Comparison of ENCODE assay signal across 20 cellular contexts in genomic region chr6:10196090-10196489, GRCh38.
DNase-seq lines count a peak whose midpoint lies in the region; ATAC-seq, FAIRE-seq and TF ChIP-seq lines count a peak whose summit lies in the region.
"Had no signal": no experiment of that assay in that cellular context is flagged by ENCODE, and none has a peak within 500 bp of the region (broad histone marks: within the 10 kb centered on the region; RNA-seq: fewer than 3 reads in every experiment).

No MANE protein-coding gene starts in this region.

- no peak for TF ChIP-seq EP300 in HepG2 (IDR thresholded peaks at IDR 0.05; ENCODE audit: low read depth in 2 of 2, low read length in 2 of 2)
- TF ChIP-seq EP300 in HepG2 (CRISPR knock-in tag; IDR thresholded peaks at IDR 0.05; ENCODE audit: borderline replicate concordance), result no peak
- no peak for TF ChIP-seq EP300 in H1 (IDR thresholded peaks at IDR 0.05; ENCODE audit: borderline replicate concordance in 1 of 2, low read depth in 2 of 2, low read length in 2 of 2)

- H2BK5ac ChIP-seq in H1 (ENCODE audit: low read depth, low read length), result no peak overlapping the region

- no peaks in the 10 kb centered on the region for H3K23me2 ChIP-seq in H1 (ENCODE audit: low read depth, low read length)

- H4K91ac ChIP-seq in H1 (replicated peaks; ENCODE audit: insufficient read length, low read length), result no peak overlapping the region

- TF ChIP-seq RAD21 in HepG2 (CRISPR knock-in tag; IDR thresholded peaks at IDR 0.05), result no peak
- no peak for TF ChIP-seq RAD21 in H1 (IDR thresholded peaks at IDR 0.05 in 1 of 2, conservative IDR thresholded peaks at IDR 0.05 in 1 of 2; ENCODE audit: low read depth in 2 of 2, low read length in 2 of 2)

- H3K9me3 ChIP-seq in HepG2 (ENCODE audit: low read length), result no peaks in the 10 kb centered on the region
- H3K9me3 ChIP-seq in right lobe of liver, result no peaks in the 10 kb centered on the region
- 0 out of 4 replicates have a peak, but pooled peaks cover 0 to 4% of the 10 kb centered on the region in 2 experiments for H3K9me3 ChIP-seq in H1 (ENCODE audit: insufficient read depth in 2 of 2, low read depth in 1 of 2, low read length in 1 of 2)
- H3K9me3 ChIP-seq in neural progenitor cell (ENCODE audit: low read depth), result no peaks in the 10 kb centered on the region
- H3K9me3 ChIP-seq: A549 had no signal

- no peak overlapping the region for H3K56ac ChIP-seq in H1 (replicated peaks; ENCODE audit: insufficient read length, low read depth, low read length)

- H3K27me3 Mint-ChIP-seq in neural progenitor cell (ENCODE audit: insufficient read depth, low read depth), result peaks cover 6% of the 10 kb centered on the region
- H3K27me3 Mint-ChIP-seq: B cell; CD4-positive, alpha-beta T cell had no signal

- H3K23ac ChIP-seq in H1 (ENCODE audit: insufficient read length), result no peak overlapping the region

- no peak for TF ChIP-seq CTCF in HepG2 (CRISPR knock-in tag; IDR thresholded peaks at IDR 0.05)
- TF ChIP-seq CTCF in right lobe of liver (IDR thresholded peaks at IDR 0.05), result no peak
- TF ChIP-seq CTCF in H1 (IDR thresholded peaks at IDR 0.05; ENCODE audit: control extremely low read depth in 1 of 3, insufficient read depth in 1 of 3, low read depth in 1 of 3, low read length in 3 of 3), result no peak
- no peak for TF ChIP-seq CTCF in neural progenitor cell (IDR thresholded peaks at IDR 0.05)

- no peaks in the 10 kb centered on the region for H3K36me3 ChIP-seq in HepG2 (replicated peaks in 1 of 2; ENCODE audit: control insufficient read depth in 1 of 2, insufficient read depth in 2 of 2, low read length in 2 of 2)
- H3K36me3 ChIP-seq in right lobe of liver, result no peaks in the 10 kb centered on the region
- H3K36me3 ChIP-seq in H1 (ENCODE audit: control insufficient read depth in 2 of 4, insufficient read depth in 4 of 4, low read length in 3 of 4), result no peaks in the 10 kb centered on the region
- H3K36me3 ChIP-seq in neural progenitor cell, result no peaks in the 10 kb centered on the region
- H3K36me3 ChIP-seq: BLaER1 treated with 17β-estradiol and CSF1 and Interleukin-3, amounts not matched to agents 10 nM and 100 nM had no signal

- H3K79me2 ChIP-seq in HepG2 (ENCODE audit: insufficient read depth, low read length), result no peaks in the 10 kb centered on the region
- H3K79me2 ChIP-seq in H1 (ENCODE audit: control insufficient read depth in 1 of 2, insufficient read depth in 2 of 2, low read length in 2 of 2), result no peaks in the 10 kb centered on the region
- no peaks in the 10 kb centered on the region for H3K79me2 ChIP-seq in neural progenitor cell (ENCODE audit: low read depth)

- H4K20me1 ChIP-seq in HepG2 (ENCODE audit: insufficient read depth, low read length), result no peaks in the 10 kb centered on the region
- H4K20me1 ChIP-seq in H1 (replicated peaks in 1 of 2; ENCODE audit: control insufficient read depth in 1 of 2, insufficient read depth in 2 of 2, low read length in 2 of 2), result no peaks in the 10 kb centered on the region
- no peaks in the 10 kb centered on the region for H4K20me1 ChIP-seq in neural progenitor cell (ENCODE audit: low read depth)
- H4K20me1 ChIP-seq: BLaER1 treated with 17β-estradiol and CSF1 and Interleukin-3, amounts not matched to agents 10 nM and 100 nM had no signal

- no peaks in the 10 kb centered on the region for H3K9me3 Mint-ChIP-seq in neural progenitor cell

- no peak overlapping the region for H4K8ac ChIP-seq in H1 (ENCODE audit: extremely low read depth, insufficient read depth, low read length)

- H4K5ac ChIP-seq in H1 (ENCODE audit: insufficient read length, low read depth, low read length), result no peak overlapping the region

- no peak overlapping the region for H3K14ac ChIP-seq in H1 (ENCODE audit: insufficient read length)

- no peaks in the 10 kb centered on the region for H3K4me1 Mint-ChIP-seq in neural progenitor cell
- H3K4me1 Mint-ChIP-seq: B cell had no signal

- BruUV-seq in HepG2 (replicated peaks; lab: Mats Ljungman, UMichigan), result no TSS peak

- ATAC-seq in HepG2, result no peak
- no peak for ATAC-seq in right lobe of liver
- ATAC-seq: A549; CD8-positive, alpha-beta T cell had no signal

- no peak overlapping the region for H2BK20ac ChIP-seq in H1 (ENCODE audit: low read length)

- H3K27me3 ChIP-seq in HepG2 (ENCODE audit: control insufficient read depth in 1 of 2, insufficient read depth in 2 of 2, low read length in 2 of 2) (no peaks in the 10 kb centered on the region), right lobe of liver (no peaks in the 10 kb centered on the region), H1 (replicated peaks in 1 of 4; ENCODE audit: control insufficient read depth in 3 of 4, extremely low read depth in 1 of 4, insufficient read depth in 3 of 4, low read length in 3 of 4) (no peaks in the 10 kb centered on the region), neural progenitor cell (no peaks in the 10 kb centered on the region)
- H3K27me3 ChIP-seq: BLaER1 treated with 17β-estradiol and CSF1 and Interleukin-3, amounts not matched to agents 10 nM and 100 nM had no signal

- POLR2A ChIA-PET in HepG2 (lab: Yijun Ruan, JAX), result no interaction called here
- POLR2A ChIA-PET in H1 (lab: Charles Lee; ENCODE audit: partially characterized antibody), result no interaction called here

- H3K27ac ChIP-seq in HepG2 (ENCODE audit: extremely low read length, insufficient read depth, low read length), result no peak overlapping the region
- H3K27ac ChIP-seq in right lobe of liver, result no peak overlapping the region
- no peak overlapping the region for H3K27ac ChIP-seq in H1 (ENCODE audit: low read depth, low read length)
- no peak overlapping the region for H3K27ac ChIP-seq in neural progenitor cell
- H3K27ac ChIP-seq: 22Rv1; A549; BLaER1 treated with 17β-estradiol and CSF1 and Interleukin-3, amounts not matched to agents 10 nM and 100 nM; C4-2B had no signal

- H2BK12ac ChIP-seq in H1 (ENCODE audit: low read depth, low read length), result no peak overlapping the region

- no peak overlapping the region for H3K27ac Mint-ChIP-seq in neural progenitor cell
- H3K27ac Mint-ChIP-seq: B cell; CD4-positive, alpha-beta T cell; CD8-positive, alpha-beta T cell had no signal

- CTCF ChIA-PET in HepG2 (lab: Yijun Ruan, JAX; ENCODE audit: low intra/inter-chr PET ratio, low total read pairs) (no interaction called here), H1 (lab: Charles Lee; ENCODE audit: partially characterized antibody) (no interaction called here)

- H3K79me1 ChIP-seq in H1 (ENCODE audit: low read depth, low read length), result no peaks in the 10 kb centered on the region

- no peaks in the 10 kb centered on the region for H3F3A ChIP-seq in neural progenitor cell (ENCODE audit: low read depth)

- FAIRE-seq in HepG2 (lab: Jason Lieb, UNC) (no peak), H1 (lab: Jason Lieb, UNC) (no peak)
- FAIRE-seq: A549, G401.6, GM12891, GM19239 had no signal

- no peak for TF ChIP-seq POLR2A in HepG2 (IDR thresholded peaks at IDR 0.05; ENCODE audit: insufficient read depth in 1 of 2, low read depth in 2 of 2, low read length in 2 of 2)
- TF ChIP-seq POLR2A in right lobe of liver (IDR thresholded peaks at IDR 0.05), result no peak
- TF ChIP-seq POLR2A in H1 (IDR thresholded peaks at IDR 0.05; ENCODE audit: control extremely low read depth in 1 of 2, low read depth in 2 of 2, low read length in 2 of 2), result no peak

- H3K4me3 Mint-ChIP-seq in neural progenitor cell, result no peak overlapping the region
- H3K4me3 Mint-ChIP-seq: B cell; CD4-positive, alpha-beta T cell; CD8-positive, alpha-beta T cell had no signal

- H3K4me3 ChIP-seq in HepG2 (replicated peaks in 1 of 3; ENCODE audit: insufficient read depth in 1 of 3, low read depth in 2 of 3, low read length in 3 of 3) (no peak overlapping the region), right lobe of liver (no peak overlapping the region), H1 (ENCODE audit: extremely low read depth in 1 of 4, insufficient read depth in 2 of 4, low read depth in 3 of 4, low read length in 4 of 4) (no peak overlapping the region), neural progenitor cell (no peak overlapping the region)
- H3K4me3 ChIP-seq: A549; BLaER1 treated with 17β-estradiol and CSF1 and Interleukin-3, amounts not matched to agents 10 nM and 100 nM had no signal

- in situ Hi-C loops in HepG2 (cut with HindIII; ENCODE audit: extremely low pct_ligation_motif_present, low pct_unique_long_range_greater_than_20kb), result no loop called here

- 2% methylated on average over 5 of the region's 5 CpGs for WGBS in HepG2 (ENCODE audit: low lambda C conversion rate)
- 57% methylated on average over 5 of the region's 5 CpGs for WGBS in right lobe of liver (ENCODE audit: insufficient coverage, low coverage, low lambda C conversion rate, missing lambda C conversion rate)
- 94% methylated on average over 5 of the region's 5 CpGs; no CpG with 5 or more reads in 1 of the 2 experiments for WGBS in H1 (ENCODE audit: extremely low coverage in 1 of 2, insufficient coverage in 1 of 2, insufficient read length in 1 of 2, insufficient replicate concordance in 2 of 2, low coverage in 1 of 2, low lambda C conversion rate in 2 of 2, missing lambda C conversion rate in 1 of 2), 2 experiments

- no peak overlapping the region for H2BK120ac ChIP-seq in H1 (replicated peaks; ENCODE audit: low read depth, low read length)

- intact Hi-C loops in HepG2 (cut with micrococcal nuclease; ENCODE audit: unreplicated experiment), result no loop called here
- intact Hi-C loops in right lobe of liver (cut with DNase I), result no loop called here

- no peak overlapping the region for H2BK15ac ChIP-seq in H1 (ENCODE audit: low read length)

- no peaks in the 10 kb centered on the region for H3K36me3 Mint-ChIP-seq in neural progenitor cell
- H3K36me3 Mint-ChIP-seq: CD8-positive, alpha-beta T cell had no signal

- no peak overlapping the region for H3K18ac ChIP-seq in H1 (ENCODE audit: extremely low read depth, low read length)

- no peak overlapping the region for H3K4ac ChIP-seq in H1 (replicated peaks; ENCODE audit: insufficient read length, low read depth, low read length)

- H3K9ac ChIP-seq in HepG2 (ENCODE audit: insufficient read depth, low read depth, low read length), result no peak overlapping the region
- H3K9ac ChIP-seq in H1 (replicated peaks in 1 of 4; ENCODE audit: extremely low read depth in 1 of 4, low read depth in 3 of 4, low read length in 3 of 4), result no peak overlapping the region
- H3K9ac ChIP-seq in neural progenitor cell, result no peak overlapping the region
- H3K9ac ChIP-seq: BLaER1 treated with 17β-estradiol and CSF1 and Interleukin-3, amounts not matched to agents 10 nM and 100 nM had no signal

- no peak for DNase-seq in HepG2 (ENCODE audit: low spot score)
- DNase-seq in right lobe of liver, result no peak
- no peak for DNase-seq in H1 (ENCODE audit: low read depth in 1 of 2, low spot score in 2 of 2)
- DNase-seq in neural progenitor cell (ENCODE audit: low spot score), result no peak
- no peak for DNase-seq in NCI-H2107 treated with DMSO at 0.1 percent for 48 hours (lab: John Stamatoyannopoulos, UW; ENCODE audit: unreplicated experiment)
- DNase-seq in DMS 273 (lab: John Stamatoyannopoulos, UW; ENCODE audit: unreplicated experiment), result no peak
- DNase-seq: AML-193; CD4-positive, alpha-beta T cell; CD8-positive, alpha-beta T cell; COR-L47; DMS79 treated with DMSO at 0.1 percent for 48 hours; GF-D8 had no signal

- no peaks in the 10 kb centered on the region for H3K4me1 ChIP-seq in HepG2 (ENCODE audit: insufficient read depth, low read length)
- no peaks in the 10 kb centered on the region for H3K4me1 ChIP-seq in right lobe of liver
- peaks cover 0 to 2% (median 0%) of the 10 kb centered on the region in 4 experiments; a peak in 1 of 7 replicates for H3K4me1 ChIP-seq in H1 (replicated peaks in 1 of 4; ENCODE audit: control insufficient read depth in 3 of 4, insufficient read depth in 4 of 4, low read length in 3 of 4)
- no peaks in the 10 kb centered on the region for H3K4me1 ChIP-seq in neural progenitor cell

- H3K4me2 ChIP-seq in HepG2 (ENCODE audit: low read depth, low read length) (no peak overlapping the region), H1 (ENCODE audit: insufficient read depth in 1 of 2, low read depth in 2 of 2, low read length in 2 of 2) (no peak overlapping the region), neural progenitor cell (no peak overlapping the region)
- H3K4me2 ChIP-seq: A549 had no signal

- no peak overlapping the region for H2AK5ac ChIP-seq in H1 (ENCODE audit: low read depth, low read length)

- H2AFZ ChIP-seq in HepG2 (ENCODE audit: low read length) (no peak overlapping the region), H1 (ENCODE audit: low read length) (peak overlapping the region; percentile 58), neural progenitor cell (replicated peaks) (peak overlapping the region; percentile 78)
